16 cellular contexts compared by ENCODE assay signal in the genomic region with DNA sequence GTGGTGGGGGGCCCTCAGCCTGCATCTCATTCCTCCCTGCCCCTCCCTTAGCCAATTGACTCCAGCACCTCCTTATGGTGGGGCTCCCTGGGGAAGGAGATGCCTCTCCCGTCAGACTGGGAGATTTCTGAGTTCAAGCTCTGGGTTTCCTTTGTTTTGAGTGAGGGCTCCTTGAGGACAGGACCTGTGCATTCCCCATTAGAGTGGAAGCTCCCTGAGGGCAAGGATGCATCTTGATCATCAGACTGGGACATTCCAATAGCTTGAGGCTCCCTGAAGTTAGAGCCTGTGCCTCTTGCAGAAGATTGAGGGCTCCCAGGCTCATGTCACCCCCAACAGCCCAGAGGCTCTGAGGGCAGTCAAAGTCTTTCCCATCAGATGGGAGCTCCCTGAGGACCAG. TPM values are rescaled to one million over a fixed set of nuclear protein-coding genes. Genes with fewer than 3 reads are reported as not detected.
DNase-seq lines count a peak whose midpoint lies in the region; ATAC-seq, FAIRE-seq and TF ChIP-seq lines count a peak whose summit lies in the region.
"Had no signal": no experiment of that assay in that cellular context is flagged by ENCODE, and none has a peak within 500 bp of the region (broad histone marks: within the 10 kb centered on the region; RNA-seq: fewer than 3 reads in every experiment).

No MANE protein-coding gene starts in this region.

- no peaks in the 10 kb centered on the region for H3K9me1 ChIP-seq in K562 (ENCODE audit: control insufficient read depth, insufficient read depth, low read length)

- WGBS in K562 (ENCODE audit: insufficient coverage, low coverage, missing lambda C conversion rate), result 25% methylated on average over 1 of the region's 1 CpG

- H3K4me1 Mint-ChIP-seq in activated CD8-positive, alpha-beta T cell treated with anti-CD3 and anti-CD28 coated beads, Interleukin-2, amount 10 ng/mL, durations not matched to agents 7 days and 5 days (ENCODE audit: low read depth), result peaks cover 67% of the 10 kb centered on the region
- H3K4me1 Mint-ChIP-seq in activated CD8-positive, alpha-beta T cell treated with anti-CD3 and anti-CD28 coated beads for 36 hours (ENCODE audit: low read depth), result peaks cover 48% of the 10 kb centered on the region
- peaks cover 48 to 63% (median 59%) of the 10 kb centered on the region in 3 donors for H3K4me1 Mint-ChIP-seq in CD8-positive, alpha-beta memory T cell
- peaks cover 18 to 46% (median 38%) of the 10 kb centered on the region in 4 donors for H3K4me1 Mint-ChIP-seq in naive thymus-derived CD8-positive, alpha-beta T cell
- peaks cover 50% of the 10 kb centered on the region for H3K4me1 Mint-ChIP-seq in activated CD4-positive, alpha-beta T cell treated with anti-CD3 and anti-CD28 coated beads for 36 hours

- no peaks in the 10 kb centered on the region for H4K20me1 ChIP-seq in K562 (replicated peaks; ENCODE audit: control insufficient read depth, insufficient read depth, low read length)

- TF ChIP-seq RAD21 in K562 (CRISPR knock-in tag; conservative IDR thresholded peaks at IDR 0.05 in 1 of 2, IDR thresholded peaks at IDR 0.05 in 1 of 2), result no peak

- CTCF ChIA-PET in activated CD8-positive, alpha-beta T cell treated with anti-CD3 and anti-CD28 coated beads, Interleukin-2, amount 10 ng/mL, durations not matched to agents 7 days and 5 days (lab: Charles Lee), result interaction anchor here (1.8 to 3.3 kb wide), 4 partner anchors 13 to 77 kb away, joined by 6 to 82 read pairs (median 15); no protein-coding TSS in a partner anchor
- CTCF ChIA-PET in activated CD8-positive, alpha-beta T cell treated with anti-CD3 and anti-CD28 coated beads for 36 hours (lab: Charles Lee), result interaction anchor here (1.4 to 11.0 kb wide), 3 partner anchors 17 to 83 kb away, joined by 3 to 158 read pairs (median 6); no protein-coding TSS in a partner anchor
- CTCF ChIA-PET in CD8-positive, alpha-beta memory T cell (lab: Charles Lee), result interaction anchor here (2.1 to 4.8 kb wide), 2 partner anchors 36 to 56 kb away, joined by 8 to 31 read pairs; no protein-coding TSS in a partner anchor
- CTCF ChIA-PET in K562 (lab: Yijun Ruan, JAX; ENCODE audit: low intra/inter-chr PET ratio), result no interaction called here
- CTCF ChIA-PET in activated CD4-positive, alpha-beta T cell treated with anti-CD3 and anti-CD28 coated beads for 36 hours (lab: Charles Lee), result interaction anchor here (0.8 to 3.2 kb wide), 4 partner anchors 8 to 56 kb away, joined by 3 to 43 read pairs (median 5); no protein-coding TSS in a partner anchor

- no peak for DNase-seq in activated CD8-positive, alpha-beta T cell treated with anti-CD3 and anti-CD28 coated beads, Interleukin-2, amount 10 ng/mL, durations not matched to agents 7 days and 5 days
- DNase-seq in activated CD8-positive, alpha-beta T cell treated with anti-CD3 and anti-CD28 coated beads for 36 hours, result no peak
- no peak for DNase-seq in CD8-positive, alpha-beta memory T cell
- no peak for DNase-seq in K562 (ENCODE audit: extremely low read depth in 1 of 4, low spot score in 3 of 4)
- DNase-seq in naive thymus-derived CD8-positive, alpha-beta T cell, result no peak
- no peak for DNase-seq in activated T-cell treated with anti-CD3 and anti-CD28 coated beads, Interleukin-2, amount 50 U/mL, for 48 hours
- DNase-seq in foreskin melanocyte, result no peak
- DNase-seq in activated CD4-positive, alpha-beta T cell treated with anti-CD3 and anti-CD28 coated beads for 36 hours, result no peak
- DNase-seq: Calu3, DMS53, NCI-H187, NCI-H446, NCI-H69, SIG-M5 had no signal

- H3K27ac Mint-ChIP-seq in activated CD8-positive, alpha-beta T cell treated with anti-CD3 and anti-CD28 coated beads, Interleukin-2, amount 10 ng/mL, durations not matched to agents 7 days and 5 days, result peak overlapping the region; percentile 34
- no peak overlapping the region for H3K27ac Mint-ChIP-seq in activated CD8-positive, alpha-beta T cell treated with anti-CD3 and anti-CD28 coated beads for 36 hours
- H3K27ac Mint-ChIP-seq in CD8-positive, alpha-beta memory T cell, result peak overlapping the region in 7 of 8 donors; percentile 66 to 99 (median 79)
- peak overlapping the region in 6 of 10 donors; percentile 32 to 78 (median 49) for H3K27ac Mint-ChIP-seq in naive thymus-derived CD8-positive, alpha-beta T cell
- no peak overlapping the region for H3K27ac Mint-ChIP-seq in activated CD4-positive, alpha-beta T cell treated with anti-CD3 and anti-CD28 coated beads for 36 hours

- no peaks in the 10 kb centered on the region for H3K27me3 ChIP-seq in CD8-positive, alpha-beta memory T cell (ENCODE audit: insufficient read depth, low read length, poor library complexity, severe bottlenecking)
- no peaks in the 10 kb centered on the region for H3K27me3 ChIP-seq in K562 (ENCODE audit: control insufficient read depth in 2 of 2, insufficient read depth in 2 of 2, low read length in 2 of 2)

- in situ Hi-C loops in K562 (cut with MboI), result no loop called here

- no peak overlapping the region for H3K27ac ChIP-seq in CD8-positive, alpha-beta memory T cell (ENCODE audit: low read depth, low read length)
- no peak overlapping the region for H3K27ac ChIP-seq in K562 (ENCODE audit: extremely low read depth, low read depth, low read length)
- H3K27ac ChIP-seq: C4-2B had no signal

- no peaks in the 10 kb centered on the region for H3K36me3 ChIP-seq in CD8-positive, alpha-beta memory T cell (ENCODE audit: insufficient read depth, low read length)
- no peaks in the 10 kb centered on the region for H3K36me3 ChIP-seq in K562 (ENCODE audit: control insufficient read depth, insufficient read depth, low read length)
- H3K36me3 ChIP-seq: HAP-1 had no signal

- H3K4me3 Mint-ChIP-seq in activated CD8-positive, alpha-beta T cell treated with anti-CD3 and anti-CD28 coated beads, Interleukin-2, amount 10 ng/mL, durations not matched to agents 7 days and 5 days, result no peak overlapping the region
- H3K4me3 Mint-ChIP-seq in activated CD8-positive, alpha-beta T cell treated with anti-CD3 and anti-CD28 coated beads for 36 hours, result no peak overlapping the region
- H3K4me3 Mint-ChIP-seq in CD8-positive, alpha-beta memory T cell, result no peak overlapping the region
- H3K4me3 Mint-ChIP-seq in naive thymus-derived CD8-positive, alpha-beta T cell, result peak overlapping the region in 1 of 10 donors; percentile 4
- H3K4me3 Mint-ChIP-seq in activated CD4-positive, alpha-beta T cell treated with anti-CD3 and anti-CD28 coated beads for 36 hours, result no peak overlapping the region

- POLR2A ChIA-PET in activated CD8-positive, alpha-beta T cell treated with anti-CD3 and anti-CD28 coated beads, Interleukin-2, amount 10 ng/mL, durations not matched to agents 7 days and 5 days (lab: Charles Lee), result interaction anchor here (0.6 kb wide), 1 partner anchor 38 kb away, joined by 6 read pairs; no protein-coding TSS in a partner anchor
- POLR2A ChIA-PET in activated CD8-positive, alpha-beta T cell treated with anti-CD3 and anti-CD28 coated beads for 36 hours (lab: Charles Lee), result interaction anchor here (0.7 to 3.0 kb wide), 4 partner anchors 8 to 58 kb away, joined by 3 to 30 read pairs (median 4); no protein-coding TSS in a partner anchor
- POLR2A ChIA-PET in CD8-positive, alpha-beta memory T cell (lab: Charles Lee), result no interaction called here
- POLR2A ChIA-PET in K562 (lab: Yijun Ruan, JAX), result no interaction called here
- POLR2A ChIA-PET in naive thymus-derived CD8-positive, alpha-beta T cell (lab: Charles Lee), result interaction anchor here (1.3 to 1.6 kb wide), 3 partner anchors 40 to 83 kb away, joined by 3 to 6 read pairs (median 4); no protein-coding TSS in a partner anchor
- POLR2A ChIA-PET in activated CD4-positive, alpha-beta T cell treated with anti-CD3 and anti-CD28 coated beads for 36 hours (lab: Charles Lee), result interaction anchor here (0.6 kb wide), 1 partner anchor 20 kb away, joined by 3 read pairs; no protein-coding TSS in a partner anchor

- H3K9me3 Mint-ChIP-seq in activated CD8-positive, alpha-beta T cell treated with anti-CD3 and anti-CD28 coated beads, Interleukin-2, amount 10 ng/mL, durations not matched to agents 7 days and 5 days (ENCODE audit: insufficient read depth), result no peaks in the 10 kb centered on the region
- peaks cover 2% of the 10 kb centered on the region for H3K9me3 Mint-ChIP-seq in activated CD8-positive, alpha-beta T cell treated with anti-CD3 and anti-CD28 coated beads for 36 hours
- peaks cover 0 to 2% (median 0%) of the 10 kb centered on the region in 5 donors for H3K9me3 Mint-ChIP-seq in CD8-positive, alpha-beta memory T cell
- H3K9me3 Mint-ChIP-seq in naive thymus-derived CD8-positive, alpha-beta T cell, result no peaks in the 10 kb centered on the region
- H3K9me3 Mint-ChIP-seq in activated CD4-positive, alpha-beta T cell treated with anti-CD3 and anti-CD28 coated beads for 36 hours (ENCODE audit: low read depth), result no peaks in the 10 kb centered on the region

- H3K36me3 Mint-ChIP-seq in activated CD8-positive, alpha-beta T cell treated with anti-CD3 and anti-CD28 coated beads, Interleukin-2, amount 10 ng/mL, durations not matched to agents 7 days and 5 days (ENCODE audit: low read depth), result peaks cover 16% of the 10 kb centered on the region
- peaks cover 10% of the 10 kb centered on the region for H3K36me3 Mint-ChIP-seq in activated CD8-positive, alpha-beta T cell treated with anti-CD3 and anti-CD28 coated beads for 36 hours (ENCODE audit: low read depth)
- peaks cover 0 to 3% (median 2%) of the 10 kb centered on the region in 3 donors for H3K36me3 Mint-ChIP-seq in CD8-positive, alpha-beta memory T cell
- H3K36me3 Mint-ChIP-seq in naive thymus-derived CD8-positive, alpha-beta T cell, result no peaks in the 10 kb centered on the region
- peaks cover 7% of the 10 kb centered on the region for H3K36me3 Mint-ChIP-seq in activated CD4-positive, alpha-beta T cell treated with anti-CD3 and anti-CD28 coated beads for 36 hours (ENCODE audit: low read depth)

- no peak for ATAC-seq in activated CD8-positive, alpha-beta T cell treated with anti-CD3 and anti-CD28 coated beads, Interleukin-2, amount 10 ng/mL, durations not matched to agents 7 days and 5 days
- no peak for ATAC-seq in activated CD8-positive, alpha-beta T cell treated with anti-CD3 and anti-CD28 coated beads for 36 hours
- ATAC-seq in K562, result no peak
- no peak for ATAC-seq in naive thymus-derived CD8-positive, alpha-beta T cell
- no peak for ATAC-seq in activated CD4-positive, alpha-beta T cell treated with anti-CD3 and anti-CD28 coated beads for 36 hours

- no peak for TF ChIP-seq EP300 in K562 (IDR thresholded peaks at IDR 0.05; ENCODE audit: low read length)

- H2AFZ ChIP-seq in K562 (ENCODE audit: low read depth, low read length), result no peak overlapping the region

- intact Hi-C loops in activated CD8-positive, alpha-beta T cell treated with anti-CD3 and anti-CD28 coated beads for 36 hours (cut with micrococcal nuclease), result no loop called here
- intact Hi-C loops in K562 (cut with micrococcal nuclease), result loop anchor here (2.0 to 10.0 kb wide), 3 partner anchors 35 to 113 kb away; a partner anchor contains a TSS
- intact Hi-C loops in activated CD4-positive, alpha-beta T cell treated with anti-CD3 and anti-CD28 coated beads for 36 hours (cut with DNase I, micrococcal nuclease), result loop anchor here in 1 of 2 experiments (10.0 kb wide), 1 partner anchor 53 kb away; no protein-coding TSS in a partner anchor

- TF ChIP-seq CTCF in activated CD8-positive, alpha-beta T cell treated with anti-CD3 and anti-CD28 coated beads for 36 hours (IDR thresholded peaks at IDR 0.05), result no peak
- no peak for TF ChIP-seq CTCF in K562 (IDR thresholded peaks at IDR 0.05 in 2 of 3, conservative IDR thresholded peaks at IDR 0.05 in 1 of 3; ENCODE audit: insufficient read depth in 2 of 3, low read depth in 1 of 3, low read length in 3 of 3)

- no peak overlapping the region for H3K4me2 ChIP-seq in K562 (ENCODE audit: insufficient read depth, low read length)

- H3K9me3 ChIP-seq in CD8-positive, alpha-beta memory T cell (ENCODE audit: low read length), result no peaks in the 10 kb centered on the region
- no peaks in the 10 kb centered on the region for H3K9me3 ChIP-seq in K562 (replicated peaks; ENCODE audit: control insufficient read depth, insufficient read depth, low read depth, low read length)
- H3K9me3 ChIP-seq: HAP-1 had no signal

- H3K79me2 ChIP-seq in K562 (ENCODE audit: control insufficient read depth, insufficient read depth, low read length), result no peaks in the 10 kb centered on the region

- BruUV-seq in K562 (replicated peaks; lab: Mats Ljungman, UMichigan), result no TSS peak

- no peak for TF ChIP-seq POLR2A in K562 (conservative IDR thresholded peaks at IDR 0.05)

- H3K27me3 Mint-ChIP-seq in activated CD8-positive, alpha-beta T cell treated with anti-CD3 and anti-CD28 coated beads, Interleukin-2, amount 10 ng/mL, durations not matched to agents 7 days and 5 days (ENCODE audit: low read depth), result no peaks in the 10 kb centered on the region
- no peaks in the 10 kb centered on the region for H3K27me3 Mint-ChIP-seq in activated CD8-positive, alpha-beta T cell treated with anti-CD3 and anti-CD28 coated beads for 36 hours
- peaks cover 0 to 1% of the 10 kb centered on the region in 2 donors for H3K27me3 Mint-ChIP-seq in CD8-positive, alpha-beta memory T cell
- H3K27me3 Mint-ChIP-seq in naive thymus-derived CD8-positive, alpha-beta T cell, result no peaks in the 10 kb centered on the region
- no peaks in the 10 kb centered on the region for H3K27me3 Mint-ChIP-seq in activated CD4-positive, alpha-beta T cell treated with anti-CD3 and anti-CD28 coated beads for 36 hours

- H3K4me3 ChIP-seq in CD8-positive, alpha-beta memory T cell (ENCODE audit: low read length), result no peak overlapping the region
- no peak overlapping the region for H3K4me3 ChIP-seq in K562
- H3K4me3 ChIP-seq: HAP-1 had no signal

- no peak for FAIRE-seq in K562 (lab: Jason Lieb, UNC)

- H3K9ac ChIP-seq in K562 (ENCODE audit: insufficient read depth in 1 of 2, low read depth in 2 of 2, low read length in 2 of 2), result no peak overlapping the region

- peaks cover 60% of the 10 kb centered on the region for H3K4me1 ChIP-seq in CD8-positive, alpha-beta memory T cell (ENCODE audit: insufficient read depth, low read length)
- H3K4me1 ChIP-seq in K562 (replicated peaks in 1 of 2; ENCODE audit: control insufficient read depth in 2 of 2, insufficient read depth in 2 of 2, low read length in 2 of 2), result peaks cover 11 to 40% of the 10 kb centered on the region in 2 experiments; a peak in 4 of 5 replicates

RNA-seq across cellular contexts. Expression of a gene that starts 23.6 kb away (rescaled TPM):
- total RNA-seq in activated CD8-positive, alpha-beta T cell treated with anti-CD3 and anti-CD28 coated beads, Interleukin-2, amount 10 ng/mL, durations not matched to agents 7 days and 5 days, result 1 to 10 TPM; 8.4 to 9.0 TPM
- 1 to 10 TPM; 5.8 to 6.3 TPM for total RNA-seq in activated CD8-positive, alpha-beta T cell treated with anti-CD3 and anti-CD28 coated beads for 36 hours
- 1 to 10 TPM; 3.1 TPM for total RNA-seq in CD8-positive, alpha-beta memory T cell
- polyA plus RNA-seq in CD8-positive, alpha-beta memory T cell, result 0.41 TPM
- total RNA-seq in K562 (2011; cell fraction: chromatin; rRNA removed; ENCODE audit: low replicate concordance), result 2.1 and 5.8 TPM in 2 replicates
- 1.4 and 1.7 TPM in 2 replicates for total RNA-seq in K562 (2011; cell fraction: nucleolus; rRNA removed)
- 2.7 and 2.8 TPM in 2 replicates for total RNA-seq in K562 (2011; cell fraction: nucleoplasm; rRNA removed)
- total RNA-seq in K562 (2014; rRNA removed) (0.18 and 0.24 TPM in 2 replicates), K562 (2014; rRNA removed; fragmentation: Illumina TruSeq; extraction: Trizol) (0.06 and 0.11 TPM in 2 replicates), K562 (2015; rRNA removed; fragmentation: Illumina TruSeq; extraction: Trizol) (not detected in 2 replicates), K562 (2021) (0.73 and 0.78 TPM in 2 replicates)
- polyA plus RNA-seq in K562 (2011; rRNA removed) (0.15 and 0.53 TPM in 2 replicates), K562 (2014; fragmentation: Illumina TruSeq; extraction: Trizol) (0.54 and 0.61 TPM in 2 replicates), K562 (2014; fragmentation: Nextera tagmentation; extraction: Ambion mirVana) (under 1 TPM; 0.04 to 0.07 TPM), K562 (2014; rRNA removed) (0.29 and 0.40 TPM in 2 replicates)
- polyA plus RNA-seq in K562 (2011; cell fraction: cytosol; rRNA removed), result 0.09 and 0.89 TPM in 2 replicates
- 0.38 and 4.1 TPM in 2 replicates for polyA plus RNA-seq in K562 (2011; cell fraction: nucleus; rRNA removed)
- polyA plus RNA-seq in K562 (2012), result 0.49 and 1.4 TPM in 2 replicates
- polyA minus RNA-seq in K562 (2011; rRNA and poly(A)+ RNA removed), result 1.1 TPM in 1 of 2 replicates, not detected in the other
- 1.1 TPM in 1 of 2 replicates, not detected in the other for polyA minus RNA-seq in K562 (2011; cell fraction: cytosol; rRNA and poly(A)+ RNA removed)
- 0.22 and 2.7 TPM in 2 replicates for polyA minus RNA-seq in K562 (2011; cell fraction: nucleus; rRNA and poly(A)+ RNA removed)
- total RNA-seq in naive thymus-derived CD8-positive, alpha-beta T cell, result not detected
- polyA plus RNA-seq in naive thymus-derived CD8-positive, alpha-beta T cell, result not detected
- total RNA-seq in activated CD4-positive, alpha-beta T cell treated with anti-CD3 and anti-CD28 coated beads for 36 hours, result 10 to 100 TPM; 10.8 to 12.8 TPM

RNA-seq across cellular contexts. Expression of a gene that starts 34.5 kb away (rescaled TPM):
- total RNA-seq in activated CD8-positive, alpha-beta T cell treated with anti-CD3 and anti-CD28 coated beads, Interleukin-2, amount 10 ng/mL, durations not matched to agents 7 days and 5 days, result 10 to 100 TPM; 28.7 to 28.9 TPM
- 10 to 100 TPM; 10.7 to 11.6 TPM for total RNA-seq in activated CD8-positive, alpha-beta T cell treated with anti-CD3 and anti-CD28 coated beads for 36 hours
- total RNA-seq in CD8-positive, alpha-beta memory T cell, result 1 to 10 TPM; 3.0 to 3.2 TPM
- 21.4 TPM for polyA plus RNA-seq in CD8-positive, alpha-beta memory T cell
- total RNA-seq in K562 (2011; cell fraction: chromatin; rRNA removed; ENCODE audit: low replicate concordance), result 53.3 and 148 TPM in 2 replicates
- 159 and 208 TPM in 2 replicates for total RNA-seq in K562 (2011; cell fraction: nucleolus; rRNA removed)
- total RNA-seq in K562 (2011; cell fraction: nucleoplasm; rRNA removed), result 156 and 209 TPM in 2 replicates
- total RNA-seq in K562 (2014; rRNA removed), result 17.8 and 18.6 TPM in 2 replicates
- 18.1 and 18.3 TPM in 2 replicates for total RNA-seq in K562 (2014; rRNA removed; fragmentation: Illumina TruSeq; extraction: Trizol)
- total RNA-seq in K562 (2015; rRNA removed; fragmentation: Illumina TruSeq; extraction: Trizol), result 12.0 and 12.6 TPM in 2 replicates
- 87.6 and 99.8 TPM in 2 replicates for total RNA-seq in K562 (2021)
- polyA plus RNA-seq in K562 (2011; rRNA removed), result 47.2 and 98.1 TPM in 2 replicates
- 47.0 and 129 TPM in 2 replicates for polyA plus RNA-seq in K562 (2011; cell fraction: cytosol; rRNA removed)
- 23.9 and 76.5 TPM in 2 replicates for polyA plus RNA-seq in K562 (2011; cell fraction: nucleus; rRNA removed)
- polyA plus RNA-seq in K562 (2012), result 64.1 and 158 TPM in 2 replicates
- 46.6 and 64.4 TPM in 2 replicates for polyA plus RNA-seq in K562 (2014; fragmentation: Illumina TruSeq; extraction: Trizol)
- 10 to 100 TPM in 1 of 2 experiments, 1 to 10 TPM in 1; 8.8 to 10.8 TPM for polyA plus RNA-seq in K562 (2014; fragmentation: Nextera tagmentation; extraction: Ambion mirVana)
- polyA plus RNA-seq in K562 (2014; rRNA removed), result 37.5 and 43.5 TPM in 2 replicates
- polyA minus RNA-seq in K562 (2011; rRNA and poly(A)+ RNA removed), result 39.8 and 98.7 TPM in 2 replicates
- 51.3 and 106 TPM in 2 replicates for polyA minus RNA-seq in K562 (2011; cell fraction: cytosol; rRNA and poly(A)+ RNA removed)
- 11.2 and 17.0 TPM in 2 replicates for polyA minus RNA-seq in K562 (2011; cell fraction: nucleus; rRNA and poly(A)+ RNA removed)
- total RNA-seq in naive thymus-derived CD8-positive, alpha-beta T cell, result under 1 TPM; 0.80 to 0.86 TPM
- polyA plus RNA-seq in naive thymus-derived CD8-positive, alpha-beta T cell, result 1 to 10 TPM in 1 of 3 donors, under 1 TPM in 1, not detected in 1; 0.09 to 1.0 TPM
- total RNA-seq in activated CD4-positive, alpha-beta T cell treated with anti-CD3 and anti-CD28 coated beads for 36 hours, result 10 to 100 TPM; 40.2 to 45.6 TPM

Comparison
In these comparisons a context has a peak if more than half of its experiments do, and no peak if none do; other contexts are left out.
1. H3K27ac Mint-ChIP-seq: peak in activated CD8-positive, alpha-beta T cell treated with anti-CD3 and anti-CD28 coated beads, Interleukin-2, amount 10 ng/mL, durations not matched to agents 7 days and 5 days (single experiment), CD8-positive, alpha-beta memory T cell (7 of 8) and naive thymus-derived CD8-positive, alpha-beta T cell (6 of 10); none in activated CD8-positive, alpha-beta T cell treated with anti-CD3 and anti-CD28 coated beads for 36 hours (single experiment) and activated CD4-positive, alpha-beta T cell treated with anti-CD3 and anti-CD28 coated beads for 36 hours (single experiment).
2. POLR2A ChIA-PET loops: an anchor here in activated CD8-positive, alpha-beta T cell treated with anti-CD3 and anti-CD28 coated beads, Interleukin-2, amount 10 ng/mL, durations not matched to agents 7 days and 5 days (0.6 kb wide), activated CD8-positive, alpha-beta T cell treated with anti-CD3 and anti-CD28 coated beads for 36 hours (0.7 to 3.0 kb wide), naive thymus-derived CD8-positive, alpha-beta T cell (1.3 to 1.6 kb wide) and activated CD4-positive, alpha-beta T cell treated with anti-CD3 and anti-CD28 coated beads for 36 hours (0.6 kb wide); none called in CD8-positive, alpha-beta memory T cell and K562.